18 cellular contexts compared by ENCODE assay signal in the genomic region with DNA sequence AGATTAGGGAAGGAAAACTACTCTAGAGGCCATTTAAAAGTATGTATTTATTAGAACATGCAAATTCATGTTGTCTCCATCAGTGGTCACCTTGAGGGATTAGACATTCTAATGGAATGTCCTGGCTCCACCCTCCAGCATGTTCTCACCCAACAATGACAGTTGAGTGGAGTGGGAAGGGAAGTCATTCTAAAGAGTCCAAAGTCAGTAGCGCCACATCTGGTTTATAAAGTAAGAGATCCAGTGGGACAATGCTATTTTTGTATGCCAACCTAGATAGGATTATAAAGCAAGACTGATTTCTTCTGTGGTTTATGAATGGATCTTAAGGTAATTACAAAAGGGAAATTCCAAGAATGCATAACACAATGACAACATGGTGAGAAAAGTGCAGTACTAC. TPM values are rescaled to one million over a fixed set of nuclear protein-coding genes. Genes with fewer than 3 reads are reported as not detected.
DNase-seq lines count a peak whose midpoint lies in the region; FAIRE-seq and TF ChIP-seq lines count a peak whose summit lies in the region.
"Had no signal": no experiment of that assay in that cellular context is flagged by ENCODE, and none has a peak within 500 bp of the region (broad histone marks: within the 10 kb centered on the region; RNA-seq: fewer than 3 reads in every experiment).

No MANE protein-coding gene starts in this region.

- H4K20me1 ChIP-seq in astrocyte (ENCODE audit: insufficient read depth, low read length): no peaks in the 10 kb centered on the region

- H2AFZ ChIP-seq in astrocyte (ENCODE audit: low read depth, low read length): no peak overlapping the region

- no peak for TF ChIP-seq CTCF in astrocyte (IDR thresholded peaks at IDR 0.05; ENCODE audit: insufficient read depth, low read depth, low read length)

- H3K9me3 ChIP-seq in astrocyte (ENCODE audit: insufficient read depth, low read depth, low read length): no peaks in the 10 kb centered on the region
- H3K9me3 ChIP-seq: prostate gland had no signal

- no peaks in the 10 kb centered on the region for H3K79me2 ChIP-seq in astrocyte (ENCODE audit: insufficient read depth, low read length)

- H3K36me3 Mint-ChIP-seq in astrocyte (ENCODE audit: low read depth, unreplicated experiment): peaks cover 25% of the 10 kb centered on the region

- no peak overlapping the region for H3K4me3 ChIP-seq in astrocyte (ENCODE audit: insufficient read depth, low read depth, low read length)
- H3K4me3 ChIP-seq: prostate gland had no signal

- H3K9ac ChIP-seq in astrocyte (ENCODE audit: low read length): no peak overlapping the region

- peak overlapping the region; percentile 11 for H3K4me2 ChIP-seq in astrocyte (ENCODE audit: low read length)

- H3K9me3 Mint-ChIP-seq in astrocyte (ENCODE audit: unreplicated experiment): no peaks in the 10 kb centered on the region
- H3K9me3 Mint-ChIP-seq: activated T-helper 17 cell treated with anti-CD3 and anti-CD28 coated beads, Interleukin-2, amount 50 U/mL, for 72 hours; brain had no signal

- H3K27ac Mint-ChIP-seq in astrocyte (ENCODE audit: unreplicated experiment): no peak overlapping the region
- H3K27ac Mint-ChIP-seq: activated T-helper 17 cell treated with anti-CD3 and anti-CD28 coated beads, Interleukin-2, amount 50 U/mL, for 72 hours; brain had no signal

- H3K27me3 Mint-ChIP-seq in astrocyte (ENCODE audit: low read depth, unreplicated experiment): no peaks in the 10 kb centered on the region
- H3K27me3 Mint-ChIP-seq: activated T-helper 17 cell treated with anti-CD3 and anti-CD28 coated beads, Interleukin-2, amount 50 U/mL, for 72 hours; brain had no signal

- H3K27me3 ChIP-seq in astrocyte (ENCODE audit: insufficient read depth, low read length): no peaks in the 10 kb centered on the region

- no peak overlapping the region for H3K27ac ChIP-seq in astrocyte (ENCODE audit: low read depth, low read length)
- H3K27ac ChIP-seq: HL-60, prostate gland had no signal

- peaks cover 29% of the 10 kb centered on the region for H3K4me1 ChIP-seq in astrocyte (ENCODE audit: insufficient read depth, low read length)
- H3K4me1 ChIP-seq: prostate gland had no signal

- DNase-seq in AG20443 (ENCODE audit: low spot score): peak; percentile 39
- peak; percentile 66 for DNase-seq in HT-29 (ENCODE audit: low spot score)
- DNase-seq in astrocyte (ENCODE audit: low read depth): peak; percentile 65
- DNase-seq in iris pigment epithelial cell (ENCODE audit: low read depth): peak; percentile 46
- no peak for DNase-seq in NOMO-1 treated with dmso at 0.1 percent for 144 hours (lab: John Stamatoyannopoulos, UW; ENCODE audit: unreplicated experiment)
- DNase-seq in NCI-H69 (lab: John Stamatoyannopoulos, UW): no peak
- no peak for DNase-seq in C1 segment of cervical spinal cord (lab: John Stamatoyannopoulos, UW)
- no peak for DNase-seq in activated gamma-delta T cell treated with Interleukin-2 at 50 U/mL for 16 hours
- DNase-seq: activated CD4-positive, alpha-beta T cell treated with anti-CD3 and anti-CD28 coated beads, Interleukin-2, amount 50 U/mL, for 4 hours; DMS79 treated with DMSO at 0.1 percent for 48 hours; left cardiac atrium; NCI-H2081 treated with DMSO at 0.1 percent for 48 hours; SIG-M5; substantia nigra had no signal

- no peak for FAIRE-seq in astrocyte (lab: Jason Lieb, UNC)

- H3K4me1 Mint-ChIP-seq in astrocyte (ENCODE audit: low read depth, unreplicated experiment): peaks cover 25% of the 10 kb centered on the region
- H3K4me1 Mint-ChIP-seq: brain had no signal

- no peaks in the 10 kb centered on the region for H3K36me3 ChIP-seq in astrocyte (ENCODE audit: insufficient read depth, low read length)
- H3K36me3 ChIP-seq: prostate gland had no signal

- H3K4me3 Mint-ChIP-seq in astrocyte (ENCODE audit: unreplicated experiment): no peak overlapping the region
- H3K4me3 Mint-ChIP-seq: activated T-helper 17 cell treated with anti-CD3 and anti-CD28 coated beads, Interleukin-2, amount 50 U/mL, for 72 hours; brain had no signal

RNA-seq across cellular contexts. Expression of a gene that starts 33.3 kb away (rescaled TPM):
- 4.0 and 5.1 TPM in 2 replicates for total RNA-seq in HT-29 (2014; rRNA removed; shearing (Covaris generic))
- 10.3 and 12.4 TPM in 2 replicates for total RNA-seq in astrocyte

RNA-seq across cellular contexts. Expression of a gene that starts 44.1 kb away (rescaled TPM):
- 51.8 and 55.1 TPM in 2 replicates for total RNA-seq in HT-29 (2014; rRNA removed; shearing (Covaris generic))
- total RNA-seq in astrocyte: 24.2 and 24.4 TPM in 2 replicates

Comparison
In these comparisons a context has a peak if more than half of its experiments do, and no peak if none do; other contexts are left out.
1. DNase-seq: peak in AG20443 (single experiment), HT-29 (single experiment), astrocyte (single experiment) and iris pigment epithelial cell (single experiment); none in NOMO-1 treated with dmso at 0.1 percent for 144 hours (single experiment), NCI-H69 (single experiment), C1 segment of cervical spinal cord (0 of 14) and activated gamma-delta T cell treated with Interleukin-2 at 50 U/mL for 16 hours (single experiment).